8 cellular contexts compared by ENCODE assay signal in genomic region chr1:46183926-46184557, GRCh38. TPM values are rescaled to one million over a fixed set of nuclear protein-coding genes. Genes with fewer than 3 reads are reported as not detected.
A peak's percentile ranks its signal among the peaks of the same experiment; 100 is the strongest.
DNase-seq lines count a peak whose midpoint lies in the region; ATAC-seq and TF ChIP-seq lines count a peak whose summit lies in the region.

No MANE protein-coding gene starts in this region.

- H3K4me1 ChIP-seq in RWPE2 (ENCODE audit: insufficient read depth, poor library complexity, severe bottlenecking) (peaks cover 59% of the 10 kb centered on the region), left lung (peaks cover 21 to 24% of the 10 kb centered on the region in 2 donors), thymus (ENCODE audit: control insufficient read depth, insufficient read depth, low read length) (peaks cover 25% of the 10 kb centered on the region)

- no peak overlapping the region for H3K4me3 Mint-ChIP-seq in activated CD4-positive, alpha-beta T cell treated with anti-CD3 and anti-CD28 coated beads for 36 hours
- no peak overlapping the region for H3K4me3 Mint-ChIP-seq in CD4-positive, alpha-beta T cell

- H3K4me3 ChIP-seq in RWPE2 (ENCODE audit: severe bottlenecking), result no peak overlapping the region
- no peak overlapping the region for H3K4me3 ChIP-seq in left lung
- no peak overlapping the region for H3K4me3 ChIP-seq in thymus (ENCODE audit: low read length)

- POLR2A ChIA-PET in activated CD4-positive, alpha-beta T cell treated with anti-CD3 and anti-CD28 coated beads for 36 hours (lab: Charles Lee), result interaction anchor here (1.0 kb wide), 1 partner anchor 17 kb away, joined by 5 read pairs; no protein-coding TSS in a partner anchor
- POLR2A ChIA-PET in CD4-positive, alpha-beta T cell (lab: Charles Lee), result interaction anchor here (1.5 kb wide), 1 partner anchor 17 kb away, joined by 5 read pairs; no protein-coding TSS in a partner anchor

- WGBS in thymus, result 54% methylated on average over 12 of the region's 12 CpGs

- H3K27me3 Mint-ChIP-seq in activated CD4-positive, alpha-beta T cell treated with anti-CD3 and anti-CD28 coated beads for 36 hours, result no peaks in the 10 kb centered on the region
- H3K27me3 Mint-ChIP-seq in CD4-positive, alpha-beta T cell, result no peaks in the 10 kb centered on the region

- H3K27ac ChIP-seq in RWPE2 (ENCODE audit: poor library complexity, severe bottlenecking) (peak overlapping the region; percentile 98), left lung (peak overlapping the region; percentile 68 to 71), thymus (ENCODE audit: low read depth) (peak overlapping the region; percentile 19)
- H3K27ac ChIP-seq in CD4-positive, alpha-beta T cell (ENCODE audit: low read depth, low read length), result no peak overlapping the region

- H3K27ac Mint-ChIP-seq in activated CD4-positive, alpha-beta T cell treated with anti-CD3 and anti-CD28 coated beads for 36 hours, result peak overlapping the region; percentile 97
- no peak overlapping the region for H3K27ac Mint-ChIP-seq in CD4-positive, alpha-beta T cell

- ATAC-seq in activated CD4-positive, alpha-beta T cell treated with anti-CD3 and anti-CD28 coated beads for 36 hours, result no peak
- ATAC-seq in RWPE2 (ENCODE audit: low read depth) (no peak), left lung (no peak), GM21447 (IDR thresholded peaks at IDR 0.05; ENCODE audit: unreplicated experiment) (no peak)
- no peak for ATAC-seq in CD4-positive, alpha-beta T cell (ENCODE audit: poor library complexity)

- no peaks in the 10 kb centered on the region for H3K9me3 Mint-ChIP-seq in activated CD4-positive, alpha-beta T cell treated with anti-CD3 and anti-CD28 coated beads for 36 hours (ENCODE audit: low read depth)
- no peaks in the 10 kb centered on the region for H3K9me3 Mint-ChIP-seq in CD4-positive, alpha-beta T cell

- peaks cover 2% of the 10 kb centered on the region for H3K36me3 Mint-ChIP-seq in activated CD4-positive, alpha-beta T cell treated with anti-CD3 and anti-CD28 coated beads for 36 hours (ENCODE audit: low read depth)
- peaks cover 13% of the 10 kb centered on the region for H3K36me3 Mint-ChIP-seq in CD4-positive, alpha-beta T cell (ENCODE audit: low read depth)

- intact Hi-C loops in activated CD4-positive, alpha-beta T cell treated with anti-CD3 and anti-CD28 coated beads for 36 hours (cut with DNase I, micrococcal nuclease), result no loop called here
- intact Hi-C loops in left lung (cut with DNase I), result no loop called here
- intact Hi-C loops in CD4-positive, alpha-beta T cell (cut with DNase I, micrococcal nuclease), result no loop called here

- CTCF ChIA-PET in activated CD4-positive, alpha-beta T cell treated with anti-CD3 and anti-CD28 coated beads for 36 hours (lab: Charles Lee), result interaction anchor here (0.6 to 5.3 kb wide), 7 partner anchors 17 to 526 kb away, joined by 3 to 58 read pairs (median 3); partner anchors contain the start of genes LRRC41 and UQCRH
- CTCF ChIA-PET in CD4-positive, alpha-beta T cell (lab: Charles Lee), result interaction anchor here (0.8 kb wide), 1 partner anchor 40 kb away, joined by 5 read pairs; no protein-coding TSS in a partner anchor

- H3K27me3 ChIP-seq in RWPE2 (ENCODE audit: insufficient read depth, poor library complexity, severe bottlenecking) (no peaks in the 10 kb centered on the region), left lung (no peaks in the 10 kb centered on the region), thymus (ENCODE audit: control insufficient read depth, insufficient read depth) (no peaks in the 10 kb centered on the region)
- no peaks in the 10 kb centered on the region for H3K27me3 ChIP-seq in CD4-positive, alpha-beta T cell (ENCODE audit: control insufficient read depth, insufficient read depth, low read length)

- H3K9me3 ChIP-seq in RWPE2 (ENCODE audit: severe bottlenecking) (no peaks in the 10 kb centered on the region), left lung (no peaks in the 10 kb centered on the region), thymus (ENCODE audit: control insufficient read depth) (no peaks in the 10 kb centered on the region)
- no peaks in the 10 kb centered on the region for H3K9me3 ChIP-seq in CD4-positive, alpha-beta T cell (ENCODE audit: control insufficient read depth, low read length)

- H3K36me3 ChIP-seq in RWPE2 (ENCODE audit: low read depth) (peaks cover 42% of the 10 kb centered on the region), left lung (peaks cover 0 to 6% of the 10 kb centered on the region in 2 donors), thymus (ENCODE audit: control insufficient read depth, insufficient read depth) (peaks cover 3% of the 10 kb centered on the region)

- peaks cover 24% of the 10 kb centered on the region for H3K4me1 Mint-ChIP-seq in activated CD4-positive, alpha-beta T cell treated with anti-CD3 and anti-CD28 coated beads for 36 hours
- H3K4me1 Mint-ChIP-seq in CD4-positive, alpha-beta T cell (ENCODE audit: low read depth), result peaks cover 11% of the 10 kb centered on the region

- no peak for TF ChIP-seq CTCF in RWPE2 (IDR thresholded peaks at IDR 0.05; ENCODE audit: poor library complexity, severe bottlenecking)
- TF ChIP-seq CTCF in left lung (IDR thresholded peaks at IDR 0.05), result no peak
- TF ChIP-seq CTCF in CD4-positive, alpha-beta T cell (IDR thresholded peaks at IDR 0.05), result no peak

- DNase-seq in activated CD4-positive, alpha-beta T cell treated with anti-CD3 and anti-CD28 coated beads for 36 hours, result no peak
- no peak for DNase-seq in activated CD4-positive, alpha-beta T cell treated with anti-CD3 and anti-CD28 coated beads for 4 hours
- DNase-seq in RWPE2 (ENCODE audit: low spot score) (no peak), left lung (no peak), ecto neural progenitor cell (ENCODE audit: low spot score) (no peak)
- DNase-seq in CD4-positive, alpha-beta T cell, result no peak

RNA-seq across cellular contexts. Expression of gene P3R3URF, which starts 7.8 kb away (rescaled TPM):
- not detected for total RNA-seq in activated CD4-positive, alpha-beta T cell treated with anti-CD3 and anti-CD28 coated beads for 36 hours
- not detected for total RNA-seq in left lung
- polyA plus RNA-seq in thymus, result not detected
- total RNA-seq in CD4-positive, alpha-beta T cell, result not detected

RNA-seq across cellular contexts. Expression of gene TSPAN1, which starts 9.2 kb away (rescaled TPM):
- not detected for total RNA-seq in activated CD4-positive, alpha-beta T cell treated with anti-CD3 and anti-CD28 coated beads for 36 hours
- 10 to 100 TPM; 32.3 to 50.6 TPM for total RNA-seq in left lung
- 6.9 TPM for polyA plus RNA-seq in thymus
- not detected for total RNA-seq in CD4-positive, alpha-beta T cell

RNA-seq across cellular contexts. Expression of gene POMGNT1, which starts 14.2 kb away (rescaled TPM):
- total RNA-seq in activated CD4-positive, alpha-beta T cell treated with anti-CD3 and anti-CD28 coated beads for 36 hours, result 10 to 100 TPM; 36.4 to 36.5 TPM
- total RNA-seq in left lung, result 10 to 100 TPM; 52.9 to 64.5 TPM
- 44.9 TPM for polyA plus RNA-seq in thymus
- total RNA-seq in CD4-positive, alpha-beta T cell, result 10 to 100 TPM; 21.1 to 29.0 TPM

RNA-seq across cellular contexts. Expression of gene LURAP1, which starts 19.1 kb away (rescaled TPM):
- under 1 TPM; 0.11 to 0.12 TPM for total RNA-seq in activated CD4-positive, alpha-beta T cell treated with anti-CD3 and anti-CD28 coated beads for 36 hours
- 1 to 10 TPM; 1.4 TPM for total RNA-seq in left lung
- polyA plus RNA-seq in thymus, result 1.5 TPM
- total RNA-seq in CD4-positive, alpha-beta T cell, result under 1 TPM in 1 of 2 experiments, not detected in 1; 0.14 TPM

RNA-seq across cellular contexts. Expression of gene PIK3R3, which starts 51.6 kb away (rescaled TPM):
- under 1 TPM; 0.46 to 0.78 TPM for total RNA-seq in activated CD4-positive, alpha-beta T cell treated with anti-CD3 and anti-CD28 coated beads for 36 hours
- total RNA-seq in left lung, result 10 to 100 TPM; 20.9 to 46.5 TPM
- polyA plus RNA-seq in thymus, result 13.3 TPM
- total RNA-seq in CD4-positive, alpha-beta T cell, result under 1 TPM; 0.20 to 0.38 TPM

Comparison
In these comparisons a context has a peak if more than half of its experiments do, and no peak if none do; other contexts are left out.
1. RNA of gene TSPAN1, which starts 9.2 kb away (total RNA-seq): 32.3 to 50.6 TPM in left lung; not detected in activated CD4-positive, alpha-beta T cell treated with anti-CD3 and anti-CD28 coated beads for 36 hours and not detected in CD4-positive, alpha-beta T cell; every median in the first group is over 10 times any median in the second.